7 cellular contexts compared by ENCODE assay signal in genomic region chr9:137745541-137745991, GRCh38.
DNase-seq lines count a peak whose midpoint lies in the region; ATAC-seq and TF ChIP-seq lines count a peak whose summit lies in the region.

No MANE protein-coding gene starts in this region.

- no peak for TF ChIP-seq POLR2A in adrenal gland (IDR thresholded peaks at IDR 0.05)

- H3K27ac Mint-ChIP-seq in activated T-helper 2 cell treated with anti-CD3 and anti-CD28 coated beads, Interferon-gamma antibody, Interleukin-2, Interleukin-4, amounts not matched to agents 10 μg/mL and 5 μg/mL and 100 μg/mL, durations not matched to agents 14 hours and 24 hours and 36 hours: no peak overlapping the region

- 41 to 52% (median 46%) methylated on average over 10 of the region's 10 CpGs for WGBS in adrenal gland, 4 donors

- DNase-seq in Kasumi-1 (lab: John Stamatoyannopoulos, UW) (peak; percentile 66 to 81), adrenal gland (peak in 5 of 7 donors; percentile 40 to 73 (median 59)), Right ventricle myocardium inferior (ENCODE audit: missing footprints) (no peak)
- no peak for DNase-seq in activated T-helper 2 cell treated with anti-CD3 and anti-CD28 coated beads, Interferon-gamma antibody, Interleukin-2, Interleukin-4, amounts not matched to agents 10 μg/mL and 5 μg/mL and 100 μg/mL, durations not matched to agents 14 hours and 24 hours and 36 hours (ENCODE audit: low spot score)

- no peaks in the 10 kb centered on the region for H3K9me3 Mint-ChIP-seq in activated T-helper 2 cell treated with anti-CD3 and anti-CD28 coated beads, Interferon-gamma antibody, Interleukin-2, Interleukin-4, amounts not matched to agents 10 μg/mL and 5 μg/mL and 100 μg/mL, durations not matched to agents 14 hours and 24 hours and 36 hours

- no peak overlapping the region for H3K4me3 ChIP-seq in adrenal gland
- no peak overlapping the region for H3K4me3 ChIP-seq in neutrophil (ENCODE audit: low read depth in 1 of 2, low read length in 1 of 2)

- TF ChIP-seq CTCF in adrenal gland (IDR thresholded peaks at IDR 0.05) (no peak), neutrophil (IDR thresholded peaks at IDR 0.05) (no peak)

- H3K4me1 ChIP-seq in adrenal gland (replicated peaks in 1 of 2): peaks cover 0 to 24% of the 10 kb centered on the region in 2 donors
- peaks cover 0 to 4% of the 10 kb centered on the region in 2 experiments for H3K4me1 ChIP-seq in neutrophil (ENCODE audit: control insufficient read depth in 1 of 2, insufficient read depth in 1 of 2, low read depth in 1 of 2, low read length in 1 of 2)

- H3K36me3 Mint-ChIP-seq in activated T-helper 2 cell treated with anti-CD3 and anti-CD28 coated beads, Interferon-gamma antibody, Interleukin-2, Interleukin-4, amounts not matched to agents 10 μg/mL and 5 μg/mL and 100 μg/mL, durations not matched to agents 14 hours and 24 hours and 36 hours (ENCODE audit: low read depth): peaks cover 44% of the 10 kb centered on the region

- ATAC-seq in GM18508 (IDR thresholded peaks at IDR 0.05; ENCODE audit: insufficient read depth, unreplicated experiment) (peak; percentile 36), GM21723 (IDR thresholded peaks at IDR 0.05; ENCODE audit: unreplicated experiment) (peak; percentile 65), Right ventricle myocardium inferior (no peak)

- H3K36me3 ChIP-seq in adrenal gland (replicated peaks in 1 of 2): peaks cover 0 to 20% of the 10 kb centered on the region in 2 donors
- H3K36me3 ChIP-seq in neutrophil: peaks cover 57% of the 10 kb centered on the region

- intact Hi-C loops in adrenal gland (cut with DNase I): no loop called here
- intact Hi-C loops in activated T-helper 2 cell treated with anti-CD3 and anti-CD28 coated beads, Interferon-gamma antibody, Interleukin-2, Interleukin-4, amounts not matched to agents 10 μg/mL and 5 μg/mL and 100 μg/mL, durations not matched to agents 14 hours and 24 hours and 36 hours (cut with micrococcal nuclease): no loop called here
- intact Hi-C loops in Right ventricle myocardium inferior (cut with DNase I): no loop called here

- H3K9me3 ChIP-seq in adrenal gland (replicated peaks in 1 of 3): no peaks in the 10 kb centered on the region
- H3K9me3 ChIP-seq in neutrophil: no peaks in the 10 kb centered on the region

- H3K27ac ChIP-seq in adrenal gland: peak overlapping the region in 2 of 5 donors; percentile 40 to 56
- peak overlapping the region; percentile 39 for H3K27ac ChIP-seq in neutrophil

- H3K4me3 Mint-ChIP-seq in activated T-helper 2 cell treated with anti-CD3 and anti-CD28 coated beads, Interferon-gamma antibody, Interleukin-2, Interleukin-4, amounts not matched to agents 10 μg/mL and 5 μg/mL and 100 μg/mL, durations not matched to agents 14 hours and 24 hours and 36 hours (ENCODE audit: low read depth): no peak overlapping the region

- peaks cover 6% of the 10 kb centered on the region for H3K4me1 Mint-ChIP-seq in activated T-helper 2 cell treated with anti-CD3 and anti-CD28 coated beads, Interferon-gamma antibody, Interleukin-2, Interleukin-4, amounts not matched to agents 10 μg/mL and 5 μg/mL and 100 μg/mL, durations not matched to agents 14 hours and 24 hours and 36 hours (ENCODE audit: low read depth)

- H3K27me3 ChIP-seq in adrenal gland (no peaks in the 10 kb centered on the region), neutrophil (no peaks in the 10 kb centered on the region)

- no peaks in the 10 kb centered on the region for H3K27me3 Mint-ChIP-seq in activated T-helper 2 cell treated with anti-CD3 and anti-CD28 coated beads, Interferon-gamma antibody, Interleukin-2, Interleukin-4, amounts not matched to agents 10 μg/mL and 5 μg/mL and 100 μg/mL, durations not matched to agents 14 hours and 24 hours and 36 hours (ENCODE audit: low read depth)

Comparison
In these comparisons a context has a peak if more than half of its experiments do, and no peak if none do; other contexts are left out.
1. DNase-seq: peak in Kasumi-1 (2 of 2) and adrenal gland (5 of 7); none in activated T-helper 2 cell treated with anti-CD3 and anti-CD28 coated beads, Interferon-gamma antibody, Interleukin-2, Interleukin-4, amounts not matched to agents 10 μg/mL and 5 μg/mL and 100 μg/mL, durations not matched to agents 14 hours and 24 hours and 36 hours (single experiment) and Right ventricle myocardium inferior (single experiment).